ENCODE assay signal across 10 cellular contexts in genomic region chr11:62559204-62559603, GRCh38. TPM values are rescaled to one million over a fixed set of nuclear protein-coding genes. Genes with fewer than 3 reads are reported as not detected.
DNase-seq lines count a peak whose midpoint lies in the region; ATAC-seq and TF ChIP-seq lines count a peak whose summit lies in the region.
"Had no signal": no experiment of that assay in that cellular context is flagged by ENCODE, and none has a peak within 500 bp of the region (broad histone marks: within the 10 kb centered on the region; RNA-seq: fewer than 3 reads in every experiment).

No MANE protein-coding gene starts in this region.

- peak overlapping the region; percentile 63 for H3K27ac Mint-ChIP-seq in activated T-cell treated with anti-CD3 and anti-CD28 coated beads, Interleukin-2, amount 50 U/mL, for 72 hours
- peak overlapping the region; percentile 74 for H3K27ac Mint-ChIP-seq in activated T-helper 1 cell treated with anti-CD3 and anti-CD28 coated beads, Interleukin-12 subunit alpha, Interleukin-12 subunit beta, Interleukin-2, Interleukin-4 antibody, amounts not matched to agents 30 ng/mL and 10 ng/mL and 1 ng/mL, durations not matched to agents 14 hours and 24 hours and 36 hours
- peak overlapping the region; percentile 95 for H3K27ac Mint-ChIP-seq in mesothelial cell of epicardium

- no peaks in the 10 kb centered on the region for H3K27me3 Mint-ChIP-seq in activated T-cell treated with anti-CD3 and anti-CD28 coated beads, Interleukin-2, amount 50 U/mL, for 72 hours (ENCODE audit: low read depth)
- no peaks in the 10 kb centered on the region for H3K27me3 Mint-ChIP-seq in activated T-cell treated with anti-CD3 and anti-CD28 coated beads, Interleukin-2, amount 50 U/mL, for 4 hours (ENCODE audit: low read depth)
- no peaks in the 10 kb centered on the region for H3K27me3 Mint-ChIP-seq in activated T-helper 1 cell treated with anti-CD3 and anti-CD28 coated beads, Interleukin-12 subunit alpha, Interleukin-12 subunit beta, Interleukin-2, Interleukin-4 antibody, amounts not matched to agents 30 ng/mL and 10 ng/mL and 1 ng/mL, durations not matched to agents 14 hours and 24 hours and 36 hours (ENCODE audit: insufficient read depth)
- H3K27me3 Mint-ChIP-seq in mesothelial cell of epicardium (ENCODE audit: low read depth): no peaks in the 10 kb centered on the region

- in situ Hi-C loops in transverse colon (cut with MboI; ENCODE audit: low pct_ligation_motif_present in 1 of 4, low pct_unique_long_range_greater_than_20kb in 1 of 4, low sequenced_read_pairs in 3 of 4): loop anchor here in 2 of 4 donors (10.0 kb wide), 1 partner anchor 134 kb away; no protein-coding TSS in a partner anchor

- H3K27me3 ChIP-seq in transverse colon: no peaks in the 10 kb centered on the region
- H3K27me3 ChIP-seq: ovary had no signal

- peaks cover 46 to 58% (median 50%) of the 10 kb centered on the region in 4 donors for H3K4me1 ChIP-seq in transverse colon

- H3K9me3 ChIP-seq in transverse colon: no peaks in the 10 kb centered on the region
- H3K9me3 ChIP-seq: ovary had no signal

- TF ChIP-seq CTCF in mesothelial cell of epicardium (IDR thresholded peaks at IDR 0.05; ENCODE audit: unreplicated experiment): no peak
- no peak for TF ChIP-seq CTCF in transverse colon (IDR thresholded peaks at IDR 0.05)

- intact Hi-C loops in activated T-helper 1 cell treated with anti-CD3 and anti-CD28 coated beads, Interleukin-12 subunit alpha, Interleukin-12 subunit beta, Interleukin-2, Interleukin-4 antibody, amounts not matched to agents 30 ng/mL and 10 ng/mL and 1 ng/mL, durations not matched to agents 14 hours and 24 hours and 36 hours (cut with micrococcal nuclease): loop anchor here (5.0 kb wide), 2 partner anchors 298 to 592 kb away; partner anchors contain the start of gene FTH1
- intact Hi-C loops in transverse colon (cut with DNase I; ENCODE audit: low total_unique reads): no loop called here

- TF ChIP-seq POLR2A in transverse colon (IDR thresholded peaks at IDR 0.05): no peak

- peaks cover 4 to 15% of the 10 kb centered on the region in 2 donors for H3K36me3 Mint-ChIP-seq in activated T-cell treated with anti-CD3 and anti-CD28 coated beads, Interleukin-2, amount 50 U/mL, for 72 hours (ENCODE audit: insufficient read depth in 2 of 2)
- H3K36me3 Mint-ChIP-seq in activated T-cell treated with anti-CD3 and anti-CD28 coated beads, Interleukin-2, amount 50 U/mL, for 4 hours (ENCODE audit: insufficient read depth): peaks cover 38% of the 10 kb centered on the region
- H3K36me3 Mint-ChIP-seq in activated T-helper 1 cell treated with anti-CD3 and anti-CD28 coated beads, Interleukin-12 subunit alpha, Interleukin-12 subunit beta, Interleukin-2, Interleukin-4 antibody, amounts not matched to agents 30 ng/mL and 10 ng/mL and 1 ng/mL, durations not matched to agents 14 hours and 24 hours and 36 hours (ENCODE audit: low read depth): peaks cover 45% of the 10 kb centered on the region
- H3K36me3 Mint-ChIP-seq in mesothelial cell of epicardium: peaks cover 25% of the 10 kb centered on the region

- no peaks in the 10 kb centered on the region for H3K9me3 Mint-ChIP-seq in activated T-cell treated with anti-CD3 and anti-CD28 coated beads, Interleukin-2, amount 50 U/mL, for 72 hours
- no peaks in the 10 kb centered on the region for H3K9me3 Mint-ChIP-seq in activated T-cell treated with anti-CD3 and anti-CD28 coated beads, Interleukin-2, amount 50 U/mL, for 4 hours
- no peaks in the 10 kb centered on the region for H3K9me3 Mint-ChIP-seq in activated T-helper 1 cell treated with anti-CD3 and anti-CD28 coated beads, Interleukin-12 subunit alpha, Interleukin-12 subunit beta, Interleukin-2, Interleukin-4 antibody, amounts not matched to agents 30 ng/mL and 10 ng/mL and 1 ng/mL, durations not matched to agents 14 hours and 24 hours and 36 hours
- H3K9me3 Mint-ChIP-seq in mesothelial cell of epicardium: no peaks in the 10 kb centered on the region

- peak overlapping the region; percentile 13 to 67 for H3K4me3 Mint-ChIP-seq in activated T-cell treated with anti-CD3 and anti-CD28 coated beads, Interleukin-2, amount 50 U/mL, for 72 hours
- H3K4me3 Mint-ChIP-seq in activated T-cell treated with anti-CD3 and anti-CD28 coated beads, Interleukin-2, amount 50 U/mL, for 4 hours: no peak overlapping the region
- H3K4me3 Mint-ChIP-seq in activated T-helper 1 cell treated with anti-CD3 and anti-CD28 coated beads, Interleukin-12 subunit alpha, Interleukin-12 subunit beta, Interleukin-2, Interleukin-4 antibody, amounts not matched to agents 30 ng/mL and 10 ng/mL and 1 ng/mL, durations not matched to agents 14 hours and 24 hours and 36 hours: peak overlapping the region; percentile 53
- H3K4me3 Mint-ChIP-seq in mesothelial cell of epicardium: no peak overlapping the region

- peaks cover 86% of the 10 kb centered on the region for H3K4me1 Mint-ChIP-seq in activated T-cell treated with anti-CD3 and anti-CD28 coated beads, Interleukin-2, amount 50 U/mL, for 72 hours (ENCODE audit: low read depth)
- H3K4me1 Mint-ChIP-seq in activated T-cell treated with anti-CD3 and anti-CD28 coated beads, Interleukin-2, amount 50 U/mL, for 4 hours (ENCODE audit: low read depth): peaks cover 74% of the 10 kb centered on the region
- H3K4me1 Mint-ChIP-seq in activated T-helper 1 cell treated with anti-CD3 and anti-CD28 coated beads, Interleukin-12 subunit alpha, Interleukin-12 subunit beta, Interleukin-2, Interleukin-4 antibody, amounts not matched to agents 30 ng/mL and 10 ng/mL and 1 ng/mL, durations not matched to agents 14 hours and 24 hours and 36 hours (ENCODE audit: low read depth): peaks cover 72% of the 10 kb centered on the region
- H3K4me1 Mint-ChIP-seq in mesothelial cell of epicardium: peaks cover 64% of the 10 kb centered on the region

- no peak overlapping the region for H3K4me3 ChIP-seq in transverse colon
- H3K4me3 ChIP-seq: ovary had no signal

- DNase-seq in activated T-cell treated with anti-CD3 and anti-CD28 coated beads, Interleukin-2, amount 50 U/mL, for 72 hours: no peak
- no peak for DNase-seq in activated T-cell treated with anti-CD3 and anti-CD28 coated beads, Interleukin-2, amount 50 U/mL, for 4 hours
- DNase-seq in activated T-helper 1 cell treated with anti-CD3 and anti-CD28 coated beads, Interleukin-12 subunit alpha, Interleukin-12 subunit beta, Interleukin-2, Interleukin-4 antibody, amounts not matched to agents 30 ng/mL and 10 ng/mL and 1 ng/mL, durations not matched to agents 14 hours and 24 hours and 36 hours (ENCODE audit: low spot score): no peak
- DNase-seq in mesothelial cell of epicardium (ENCODE audit: low spot score in 2 of 2, unreplicated experiment in 2 of 2) (no peak), transverse colon (no peak), SHP77 (lab: John Stamatoyannopoulos, UW) (no peak)
- DNase-seq: activated gamma-delta T cell treated with Interleukin-2 at 50 U/mL for 16 hours had no signal

- TF ChIP-seq EP300 in transverse colon (IDR thresholded peaks at IDR 0.05; ENCODE audit: low read depth): no peak

- whole genome bisulfite sequencing in transverse colon (ENCODE audit: low coverage in 1 of 2), 2 donors: 83 to 85% methylated on average over 8 of the region's 8 CpGs

- no peak for ATAC-seq in activated T-cell treated with anti-CD3 and anti-CD28 coated beads, Interleukin-2, amount 50 U/mL, for 72 hours (replicated peaks in 1 of 2)
- ATAC-seq in activated T-cell treated with anti-CD3 and anti-CD28 coated beads, Interleukin-2, amount 50 U/mL, for 4 hours: no peak
- ATAC-seq in GM21447 (IDR thresholded peaks at IDR 0.05; ENCODE audit: unreplicated experiment) (no peak), HG02588 (IDR thresholded peaks at IDR 0.05; ENCODE audit: unreplicated experiment) (no peak)

- H3K36me3 ChIP-seq in transverse colon: peaks cover 0 to 32% (median 7%) of the 10 kb centered on the region in 4 donors
- H3K36me3 ChIP-seq: ovary had no signal

- H3K27ac ChIP-seq in transverse colon: peak overlapping the region; percentile 91 to 100 (median 96)
- H3K27ac ChIP-seq: ovary had no signal

RNA-seq across cellular contexts. Expression of gene AHNAK, which starts 12.6 kb away (rescaled TPM):
- total RNA-seq in activated T-cell treated with anti-CD3 and anti-CD28 coated beads, Interleukin-2, amount 50 U/mL, for 72 hours: 100 to 1,000 TPM in 1 of 2 donors, 10 to 100 TPM in 1; 80.3 to 131 TPM
- total RNA-seq in activated T-cell treated with anti-CD3 and anti-CD28 coated beads, Interleukin-2, amount 50 U/mL, for 4 hours: 10 to 100 TPM; 12.3 to 22.7 (median 13.3) TPM
- 96.5 and 97.2 TPM in 2 replicates for total RNA-seq in activated T-helper 1 cell treated with anti-CD3 and anti-CD28 coated beads, Interleukin-12 subunit alpha, Interleukin-12 subunit beta, Interleukin-2, Interleukin-4 antibody, amounts not matched to agents 30 ng/mL and 10 ng/mL and 1 ng/mL, durations not matched to agents 14 hours and 24 hours and 36 hours
- 456 to 481 TPM (median 480 TPM) in 3 replicates for total RNA-seq in mesothelial cell of epicardium
- 1,000 to 10,000 TPM in 1 of 4 donors, 100 to 1,000 TPM in 3; 561 to 1,032 (median 742) TPM for total RNA-seq in transverse colon

RNA-seq across cellular contexts. Expression of gene EEF1G, which starts 14.5 kb away (rescaled TPM):
- total RNA-seq in activated T-cell treated with anti-CD3 and anti-CD28 coated beads, Interleukin-2, amount 50 U/mL, for 72 hours: 1,000 to 10,000 TPM; 2,565 to 2,667 TPM
- total RNA-seq in activated T-cell treated with anti-CD3 and anti-CD28 coated beads, Interleukin-2, amount 50 U/mL, for 4 hours: 1,000 to 10,000 TPM; 1,775 to 1,880 (median 1,879) TPM
- total RNA-seq in activated T-helper 1 cell treated with anti-CD3 and anti-CD28 coated beads, Interleukin-12 subunit alpha, Interleukin-12 subunit beta, Interleukin-2, Interleukin-4 antibody, amounts not matched to agents 30 ng/mL and 10 ng/mL and 1 ng/mL, durations not matched to agents 14 hours and 24 hours and 36 hours: 1,154 and 1,169 TPM in 2 replicates
- total RNA-seq in mesothelial cell of epicardium (1,747 to 1,829 TPM (median 1,814 TPM) in 3 replicates), transverse colon (1,000 to 10,000 TPM in 3 of 4 donors, 100 to 1,000 TPM in 1; 337 to 1,276 (median 1,207) TPM)

RNA-seq across cellular contexts. Expression of gene TUT1, which starts 32.1 kb away (rescaled TPM):
- total RNA-seq in activated T-cell treated with anti-CD3 and anti-CD28 coated beads, Interleukin-2, amount 50 U/mL, for 72 hours: 10 to 100 TPM; 32.8 to 36.8 TPM
- total RNA-seq in activated T-cell treated with anti-CD3 and anti-CD28 coated beads, Interleukin-2, amount 50 U/mL, for 4 hours: 10 to 100 TPM; 39.4 to 46.1 (median 41.6) TPM
- total RNA-seq in activated T-helper 1 cell treated with anti-CD3 and anti-CD28 coated beads, Interleukin-12 subunit alpha, Interleukin-12 subunit beta, Interleukin-2, Interleukin-4 antibody, amounts not matched to agents 30 ng/mL and 10 ng/mL and 1 ng/mL, durations not matched to agents 14 hours and 24 hours and 36 hours: 38.7 and 40.7 TPM in 2 replicates
- total RNA-seq in mesothelial cell of epicardium (23.7 to 26.0 TPM (median 24.2 TPM) in 3 replicates), transverse colon (10 to 100 TPM in 2 of 4 donors, 1 to 10 TPM in 2; 6.0 to 12.4 (median 9.8) TPM)

RNA-seq across cellular contexts. Expression of gene MTA2, which starts 42.5 kb away (rescaled TPM):
- total RNA-seq in activated T-cell treated with anti-CD3 and anti-CD28 coated beads, Interleukin-2, amount 50 U/mL, for 72 hours: 100 to 1,000 TPM; 173 to 241 TPM
- 100 to 1,000 TPM; 217 to 224 (median 220) TPM for total RNA-seq in activated T-cell treated with anti-CD3 and anti-CD28 coated beads, Interleukin-2, amount 50 U/mL, for 4 hours
- 224 and 230 TPM in 2 replicates for total RNA-seq in activated T-helper 1 cell treated with anti-CD3 and anti-CD28 coated beads, Interleukin-12 subunit alpha, Interleukin-12 subunit beta, Interleukin-2, Interleukin-4 antibody, amounts not matched to agents 30 ng/mL and 10 ng/mL and 1 ng/mL, durations not matched to agents 14 hours and 24 hours and 36 hours
- total RNA-seq in mesothelial cell of epicardium (121 to 126 TPM (median 124 TPM) in 3 replicates), transverse colon (10 to 100 TPM; 42.0 to 80.1 (median 62.1) TPM)

RNA-seq across cellular contexts. Expression of gene EML3, which starts 53.4 kb away (rescaled TPM):
- 100 to 1,000 TPM; 132 to 148 TPM for total RNA-seq in activated T-cell treated with anti-CD3 and anti-CD28 coated beads, Interleukin-2, amount 50 U/mL, for 72 hours
- total RNA-seq in activated T-cell treated with anti-CD3 and anti-CD28 coated beads, Interleukin-2, amount 50 U/mL, for 4 hours: 100 to 1,000 TPM; 145 to 160 (median 155) TPM
- 164 and 167 TPM in 2 replicates for total RNA-seq in activated T-helper 1 cell treated with anti-CD3 and anti-CD28 coated beads, Interleukin-12 subunit alpha, Interleukin-12 subunit beta, Interleukin-2, Interleukin-4 antibody, amounts not matched to agents 30 ng/mL and 10 ng/mL and 1 ng/mL, durations not matched to agents 14 hours and 24 hours and 36 hours
- total RNA-seq in mesothelial cell of epicardium (52.2 to 54.3 TPM (median 53.3 TPM) in 3 replicates), transverse colon (10 to 100 TPM; 35.0 to 61.1 (median 44.9) TPM)

Comparison
In these comparisons a context has a peak if more than half of its experiments do, and no peak if none do; other contexts are left out.
1. H3K4me3 Mint-ChIP-seq: peak in activated T-cell treated with anti-CD3 and anti-CD28 coated beads, Interleukin-2, amount 50 U/mL, for 72 hours (2 of 2) and activated T-helper 1 cell treated with anti-CD3 and anti-CD28 coated beads, Interleukin-12 subunit alpha, Interleukin-12 subunit beta, Interleukin-2, Interleukin-4 antibody, amounts not matched to agents 30 ng/mL and 10 ng/mL and 1 ng/mL, durations not matched to agents 14 hours and 24 hours and 36 hours (single experiment); none in activated T-cell treated with anti-CD3 and anti-CD28 coated beads, Interleukin-2, amount 50 U/mL, for 4 hours (single experiment) and mesothelial cell of epicardium (single experiment).
2. Peak in every context shown above with its lines, with median percentiles within 50 percentile points of each other: H3K27ac Mint-ChIP-seq.